18 cellular contexts compared by ENCODE assay signal in the genomic region with DNA sequence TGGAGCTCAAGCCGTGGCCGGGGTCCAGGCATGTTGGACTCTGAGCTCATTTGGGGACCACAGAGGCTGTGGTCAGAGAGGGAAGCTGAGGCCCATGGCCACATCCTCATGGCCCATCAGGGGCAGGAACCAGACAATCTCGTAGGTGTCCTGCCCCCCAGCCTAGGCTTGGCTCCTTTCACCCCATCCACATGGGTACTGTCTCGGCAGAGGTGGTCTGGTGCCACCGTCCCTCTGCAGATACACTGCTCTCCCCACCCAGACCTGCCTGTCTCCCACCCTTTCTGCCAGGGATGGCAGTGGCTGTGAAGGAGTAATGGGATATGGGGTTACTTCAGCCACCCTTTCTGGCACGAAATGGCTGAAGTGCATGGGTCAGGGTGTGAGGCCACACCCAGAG. TPM values are rescaled to one million over a fixed set of nuclear protein-coding genes. Genes with fewer than 3 reads are reported as not detected.
DNase-seq lines count a peak whose midpoint lies in the region; ATAC-seq and TF ChIP-seq lines count a peak whose summit lies in the region.
"Had no signal": no experiment of that assay in that cellular context is flagged by ENCODE, and none has a peak within 500 bp of the region (broad histone marks: within the 10 kb centered on the region; RNA-seq: fewer than 3 reads in every experiment).

No MANE protein-coding gene starts in this region.

- no peak for TF ChIP-seq CTCF in left ventricle myocardium inferior (IDR thresholded peaks at IDR 0.05; ENCODE audit: borderline replicate concordance)
- TF ChIP-seq CTCF in WTC11 (IDR thresholded peaks at IDR 0.05) = no peak
- no peak for TF ChIP-seq CTCF in neural crest cell (conservative IDR thresholded peaks at IDR 0.05)
- TF ChIP-seq CTCF in OCI-LY7 (conservative IDR thresholded peaks at IDR 0.05; ENCODE audit: low read length) = no peak

- H3K36me3 Mint-ChIP-seq in WTC11 = no peaks in the 10 kb centered on the region
- H3K36me3 Mint-ChIP-seq in neural crest cell (ENCODE audit: low read depth) = no peaks in the 10 kb centered on the region

- peak; percentile 59 for DNase-seq in cardiac septum (ENCODE audit: low spot score)
- no peak for DNase-seq in left ventricle myocardium inferior
- peak; percentile 3 for DNase-seq in WTC11 (ENCODE audit: low spot score)
- no peak for DNase-seq in neural crest cell (ENCODE audit: low read depth, low spot score)
- peak; percentile 32 for DNase-seq in ureter (ENCODE audit: low spot score)
- no peak for DNase-seq in Ammon's horn (ENCODE audit: low spot score)
- no peak for DNase-seq in OCI-LY7 (ENCODE audit: low spot score)
- no peak for DNase-seq in cortex of kidney (lab: John Stamatoyannopoulos, UW)
- DNase-seq: ACHN, H9, IMR-90, Karpas-422, MG63, NCI-H1105, NCI-H1694, NCI-H510A treated with DMSO at 0.1 percent for 48 hours had no signal

- no peaks in the 10 kb centered on the region for H3K9me3 ChIP-seq in left ventricle myocardium inferior (replicated peaks)
- H3K9me3 ChIP-seq in OCI-LY7 (ENCODE audit: low read length) = no peaks in the 10 kb centered on the region
- H3K9me3 ChIP-seq: MG63 had no signal

- no peak overlapping the region for H3K27ac ChIP-seq in left ventricle myocardium inferior (replicated peaks)
- no peak overlapping the region for H3K27ac ChIP-seq in OCI-LY7 (ENCODE audit: low read depth, low read length, poor library complexity, severe bottlenecking)

- H3K4me3 Mint-ChIP-seq in WTC11 (no peak overlapping the region), neural crest cell (no peak overlapping the region)
- H3K4me3 Mint-ChIP-seq: B cell; CD4-positive, alpha-beta T cell; H9 had no signal

- H3K4me2 ChIP-seq in OCI-LY7 (ENCODE audit: low read length) = no peak overlapping the region

- H3K9me2 ChIP-seq in OCI-LY7 (ENCODE audit: insufficient read depth, low read length) = no peaks in the 10 kb centered on the region

- no peaks in the 10 kb centered on the region for H3K36me3 ChIP-seq in left ventricle myocardium inferior
- H3K36me3 ChIP-seq in OCI-LY7 (ENCODE audit: insufficient read depth, low read length) = no peaks in the 10 kb centered on the region
- H3K36me3 ChIP-seq: MG63 had no signal

- H3K9me3 Mint-ChIP-seq in WTC11 (no peaks in the 10 kb centered on the region), neural crest cell (no peaks in the 10 kb centered on the region)
- H3K9me3 Mint-ChIP-seq: CD4-positive, alpha-beta T cell; H9 had no signal

- no peak overlapping the region for H3K4me3 ChIP-seq in left ventricle myocardium inferior
- no peak overlapping the region for H3K4me3 ChIP-seq in OCI-LY7 (ENCODE audit: low read depth, low read length, poor library complexity, severe bottlenecking)
- H3K4me3 ChIP-seq: MG63 had no signal

- H4K20me1 ChIP-seq in OCI-LY7 (ENCODE audit: insufficient read depth, low read length) = no peaks in the 10 kb centered on the region

- no peak overlapping the region for H3K27ac Mint-ChIP-seq in WTC11
- H3K27ac Mint-ChIP-seq in neural crest cell (ENCODE audit: unreplicated experiment) = peak overlapping the region; percentile 35
- H3K27ac Mint-ChIP-seq: B cell; CD4-positive, alpha-beta T cell; H9 had no signal

- peaks cover 2% of the 10 kb centered on the region; the same call in 1 of the 2 replicates for H3K27me3 Mint-ChIP-seq in WTC11 (ENCODE audit: low read depth)
- H3K27me3 Mint-ChIP-seq in neural crest cell (ENCODE audit: low read depth) = no peaks in the 10 kb centered on the region
- H3K27me3 Mint-ChIP-seq: B cell; CD4-positive, alpha-beta T cell had no signal

- H2AFZ ChIP-seq in OCI-LY7 (ENCODE audit: low read length) = no peak overlapping the region

- no peaks in the 10 kb centered on the region for H3K27me3 ChIP-seq in left ventricle myocardium inferior (ENCODE audit: low read depth)
- H3K27me3 ChIP-seq: MG63 had no signal

- intact Hi-C loops in cardiac septum (cut with DNase I) = loop anchor here (10.0 kb wide), 1 partner anchor 285 kb away; no protein-coding TSS in a partner anchor
- intact Hi-C loops in left ventricle myocardium inferior (cut with micrococcal nuclease) = loop anchor here (5.0 kb wide), 1 partner anchor 198 kb away; no protein-coding TSS in a partner anchor
- intact Hi-C loops in OCI-LY7 (cut with micrococcal nuclease; ENCODE audit: unreplicated experiment) = loop anchor here (10.0 kb wide), 2 partner anchors 305 to 665 kb away; no protein-coding TSS in a partner anchor

- BruUV-seq in OCI-LY7 (replicated peaks; lab: Mats Ljungman, UMichigan) = no TSS peak

- no peak for ATAC-seq in WTC11

- CTCF ChIA-PET in WTC11 (lab: Charles Lee) (interaction anchor here (1.0 to 1.6 kb wide), 6 partner anchors 10 to 662 kb away, joined by 3 to 5 read pairs (median 3); no protein-coding TSS in a partner anchor), OCI-LY7 (lab: Charles Lee; ENCODE audit: unreplicated experiment) (interaction anchor here (0.5 kb wide), 1 partner anchor 237 kb away, joined by 10 read pairs; no protein-coding TSS in a partner anchor)

- H3K79me2 ChIP-seq in OCI-LY7 (ENCODE audit: insufficient read depth, low read depth, low read length) = no peaks in the 10 kb centered on the region

- H3K4me1 ChIP-seq in left ventricle myocardium inferior (peaks cover 12% of the 10 kb centered on the region), OCI-LY7 (ENCODE audit: insufficient read depth, low read length, poor library complexity, severe bottlenecking) (no peaks in the 10 kb centered on the region)

- POLR2A ChIA-PET in WTC11 (lab: Charles Lee) (no interaction called here), OCI-LY7 (lab: Charles Lee) (interaction anchor here (0.9 kb wide), 1 partner anchor 11 kb away, joined by 4 read pairs; no protein-coding TSS in a partner anchor)

- H3K4me1 Mint-ChIP-seq in WTC11 (peaks cover 11% of the 10 kb centered on the region), neural crest cell (peaks cover 5% of the 10 kb centered on the region)
- H3K4me1 Mint-ChIP-seq: B cell had no signal

TF ChIP-seq in WTC11, 78 proteins besides CTCF, POLR2A, EP300 and RAD21 (continues in another document):
- TF ChIP-seq, protein P1, sequence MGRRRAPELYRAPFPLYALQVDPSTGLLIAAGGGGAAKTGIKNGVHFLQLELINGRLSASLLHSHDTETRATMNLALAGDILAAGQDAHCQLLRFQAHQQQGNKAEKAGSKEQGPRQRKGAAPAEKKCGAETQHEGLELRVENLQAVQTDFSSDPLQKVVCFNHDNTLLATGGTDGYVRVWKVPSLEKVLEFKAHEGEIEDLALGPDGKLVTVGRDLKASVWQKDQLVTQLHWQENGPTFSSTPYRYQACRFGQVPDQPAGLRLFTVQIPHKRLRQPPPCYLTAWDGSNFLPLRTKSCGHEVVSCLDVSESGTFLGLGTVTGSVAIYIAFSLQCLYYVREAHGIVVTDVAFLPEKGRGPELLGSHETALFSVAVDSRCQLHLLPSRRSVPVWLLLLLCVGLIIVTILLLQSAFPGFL (CRISPR knock-in tag; IDR thresholded peaks at IDR 0.05; ENCODE audit: borderline replicate concordance) = no peak
- TF ChIP-seq ZNF121 (CRISPR knock-in tag; IDR thresholded peaks at IDR 0.05) (no peak), GABPB1 (CRISPR knock-in tag; IDR thresholded peaks at IDR 0.05) (no peak), E2F4 (CRISPR knock-in tag; IDR thresholded peaks at IDR 0.05; ENCODE audit: borderline replicate concordance, low read depth) (no peak), JUN (CRISPR knock-in tag; IDR thresholded peaks at IDR 0.05) (no peak), ESRRA (CRISPR knock-in tag; IDR thresholded peaks at IDR 0.05; ENCODE audit: borderline replicate concordance) (no peak), USF1 (CRISPR knock-in tag; IDR thresholded peaks at IDR 0.05) (no peak)

RNA-seq across cellular contexts. Expression of gene PRSS50, which starts 7.9 kb away (rescaled TPM):
- 0.78 TPM for total RNA-seq in cardiac septum
- total RNA-seq in left ventricle myocardium inferior = 0.22 TPM
- total RNA-seq in WTC11 (2021) = 0.70 to 1.4 TPM (median 1.2 TPM) in 3 replicates
- total RNA-seq in neural crest cell = 0.35 and 0.39 TPM in 2 replicates
- total RNA-seq in ureter = 1.6 TPM
- not detected in 2 replicates for total RNA-seq in OCI-LY7 (2014; rRNA removed; shearing (Covaris generic))
- total RNA-seq in OCI-LY7 (2022) = not detected in 2 replicates
- total RNA-seq: CD4-positive, alpha-beta T cell; IMR-90 had no signal

RNA-seq across cellular contexts. Expression of gene TMIE, which starts 8.5 kb away (rescaled TPM):
- 0.51 TPM for total RNA-seq in cardiac septum
- 1.5 TPM for total RNA-seq in left ventricle myocardium inferior
- 0.57 to 1.3 TPM (median 0.69 TPM) in 3 replicates for total RNA-seq in WTC11 (2021)
- total RNA-seq in neural crest cell = 0.30 TPM in 1 of 2 replicates, not detected in the other
- total RNA-seq in ureter = 1.0 TPM
- total RNA-seq in OCI-LY7 (2014; rRNA removed; shearing (Covaris generic)) = not detected in 2 replicates
- not detected in 2 replicates for total RNA-seq in OCI-LY7 (2022)
- total RNA-seq: B cell, IMR-90 had no signal

RNA-seq across cellular contexts. Expression of gene ALS2CL, which starts 16.2 kb away (rescaled TPM):
- total RNA-seq in cardiac septum (32.5 TPM), left ventricle myocardium inferior (33.7 TPM), WTC11 (2021) (10.2 to 12.6 TPM (median 11.5 TPM) in 3 replicates), neural crest cell (0.16 and 0.26 TPM in 2 replicates), ureter (64.5 TPM), OCI-LY7 (2022) (0.07 TPM in 1 of 2 replicates, not detected in the other)
- total RNA-seq in OCI-LY7 (2014; rRNA removed; shearing (Covaris generic)) = 0.15 and 0.28 TPM in 2 replicates

Comparison
In these comparisons a context has a peak if more than half of its experiments do, and no peak if none do; other contexts are left out.
1. DNase-seq: peak in cardiac septum (single experiment), WTC11 (single experiment) and ureter (single experiment); none in left ventricle myocardium inferior (single experiment), neural crest cell (single experiment), Ammon's horn (single experiment), OCI-LY7 (single experiment) and cortex of kidney (single experiment).